Comparison of ENCODE assay signal across 11 cellular contexts in genomic region chr6:1535295-1535694, GRCh38.
DNase-seq lines count a peak whose midpoint lies in the region; ATAC-seq and TF ChIP-seq lines count a peak whose summit lies in the region.
"Had no signal": no experiment of that assay in that cellular context is flagged by ENCODE, and none has a peak within 500 bp of the region (broad histone marks: within the 10 kb centered on the region; RNA-seq: fewer than 3 reads in every experiment).

No MANE protein-coding gene starts in this region.

- H3K4me3 Mint-ChIP-seq in activated CD8-positive, alpha-beta memory T cell treated with anti-CD3 and anti-CD28 coated beads, Interleukin-2, amount 10 ng/mL, durations not matched to agents 7 days and 5 days: no peak overlapping the region
- H3K4me3 Mint-ChIP-seq in activated CD4-positive, alpha-beta T cell treated with anti-CD3 and anti-CD28 coated beads, Interleukin-2, amount 10 ng/mL, durations not matched to agents 24 days and 14 days: peak overlapping the region; percentile 28

- H3K4me3 ChIP-seq in BE2C (ENCODE audit: low read depth, low read length): no peak overlapping the region

- TF ChIP-seq POLR2A in erythroblast (IDR thresholded peaks at IDR 0.05; ENCODE audit: low read length): no peak

- no peaks in the 10 kb centered on the region for H3K9me3 ChIP-seq in BE2C

- H3K27me3 ChIP-seq in BE2C: peaks cover 24% of the 10 kb centered on the region

- no peaks in the 10 kb centered on the region for H3K27me3 Mint-ChIP-seq in activated CD8-positive, alpha-beta memory T cell treated with anti-CD3 and anti-CD28 coated beads, Interleukin-2, amount 10 ng/mL, durations not matched to agents 7 days and 5 days
- no peaks in the 10 kb centered on the region for H3K27me3 Mint-ChIP-seq in activated CD4-positive, alpha-beta T cell treated with anti-CD3 and anti-CD28 coated beads, Interleukin-2, amount 10 ng/mL, durations not matched to agents 24 days and 14 days

- H3K36me3 ChIP-seq in BE2C: no peaks in the 10 kb centered on the region

- ATAC-seq in activated CD8-positive, alpha-beta memory T cell treated with anti-CD3 and anti-CD28 coated beads, Interleukin-2, amount 10 ng/mL, durations not matched to agents 7 days and 5 days: peak; percentile 81

- peak; percentile 64 for DNase-seq in activated CD8-positive, alpha-beta memory T cell treated with anti-CD3 and anti-CD28 coated beads, Interleukin-2, amount 10 ng/mL, durations not matched to agents 7 days and 5 days
- DNase-seq in activated CD8-positive, alpha-beta memory T cell treated with anti-CD3 and anti-CD28 coated beads, Interleukin-2, amount 50 U/mL, for 4 hours: no peak
- peak; percentile 80 for DNase-seq in activated CD4-positive, alpha-beta T cell treated with anti-CD3 and anti-CD28 coated beads, Interleukin-2, amount 10 ng/mL, durations not matched to agents 24 days and 14 days
- DNase-seq in dermis microvascular lymphatic vessel endothelial cell (ENCODE audit: low read depth in 2 of 2) (peak; percentile 50 to 88), BE2C (no peak), NCI-H2029 treated with DMSO at 0.1 percent for 48 hours (lab: John Stamatoyannopoulos, UW) (no peak), erythroblast (lab: John Stamatoyannopoulos, UW) (no peak)
- DNase-seq in stimulated activated CD4-positive, alpha-beta T cell treated with anti-CD3 and anti-CD28 coated beads, Interleukin-4, amount 100 ng/mL, for 4 hours: peak; percentile 34 to 56
- DNase-seq: aorta, NCI-H1092, posterior cingulate gyrus had no signal

- no peak for TF ChIP-seq CTCF in BE2C (IDR thresholded peaks at IDR 0.05; ENCODE audit: low read depth, low read length)

- H3K9me3 Mint-ChIP-seq in activated CD8-positive, alpha-beta memory T cell treated with anti-CD3 and anti-CD28 coated beads, Interleukin-2, amount 10 ng/mL, durations not matched to agents 7 days and 5 days (ENCODE audit: low read depth): no peaks in the 10 kb centered on the region
- H3K9me3 Mint-ChIP-seq in activated CD4-positive, alpha-beta T cell treated with anti-CD3 and anti-CD28 coated beads, Interleukin-2, amount 10 ng/mL, durations not matched to agents 24 days and 14 days: no peaks in the 10 kb centered on the region

- H3K36me3 Mint-ChIP-seq in activated CD8-positive, alpha-beta memory T cell treated with anti-CD3 and anti-CD28 coated beads, Interleukin-2, amount 10 ng/mL, durations not matched to agents 7 days and 5 days: no peaks in the 10 kb centered on the region
- no peaks in the 10 kb centered on the region for H3K36me3 Mint-ChIP-seq in activated CD4-positive, alpha-beta T cell treated with anti-CD3 and anti-CD28 coated beads, Interleukin-2, amount 10 ng/mL, durations not matched to agents 24 days and 14 days (ENCODE audit: low read depth)

- no peaks in the 10 kb centered on the region for H3K4me1 ChIP-seq in BE2C

- peaks cover 11% of the 10 kb centered on the region for H3K4me1 Mint-ChIP-seq in activated CD8-positive, alpha-beta memory T cell treated with anti-CD3 and anti-CD28 coated beads, Interleukin-2, amount 10 ng/mL, durations not matched to agents 7 days and 5 days
- peaks cover 19% of the 10 kb centered on the region for H3K4me1 Mint-ChIP-seq in activated CD4-positive, alpha-beta T cell treated with anti-CD3 and anti-CD28 coated beads, Interleukin-2, amount 10 ng/mL, durations not matched to agents 24 days and 14 days

- H3K27ac Mint-ChIP-seq in activated CD8-positive, alpha-beta memory T cell treated with anti-CD3 and anti-CD28 coated beads, Interleukin-2, amount 10 ng/mL, durations not matched to agents 7 days and 5 days: no peak overlapping the region
- no peak overlapping the region for H3K27ac Mint-ChIP-seq in activated CD4-positive, alpha-beta T cell treated with anti-CD3 and anti-CD28 coated beads, Interleukin-2, amount 10 ng/mL, durations not matched to agents 24 days and 14 days

- intact Hi-C loops in activated CD4-positive, alpha-beta T cell treated with anti-CD3 and anti-CD28 coated beads, Interleukin-2, amount 10 ng/mL, durations not matched to agents 24 days and 14 days (cut with micrococcal nuclease): no loop called here

- CTCF ChIA-PET in activated CD8-positive, alpha-beta memory T cell treated with anti-CD3 and anti-CD28 coated beads, Interleukin-2, amount 10 ng/mL, durations not matched to agents 7 days and 5 days (lab: Charles Lee): interaction anchor here (0.7 to 1.4 kb wide), 3 partner anchors 9 to 17 kb away, joined by 3 to 7 read pairs (median 3); no protein-coding TSS in a partner anchor

Comparison
In these comparisons a context has a peak if more than half of its experiments do, and no peak if none do; other contexts are left out.
1. DNase-seq: peak in activated CD8-positive, alpha-beta memory T cell treated with anti-CD3 and anti-CD28 coated beads, Interleukin-2, amount 10 ng/mL, durations not matched to agents 7 days and 5 days (single experiment), activated CD4-positive, alpha-beta T cell treated with anti-CD3 and anti-CD28 coated beads, Interleukin-2, amount 10 ng/mL, durations not matched to agents 24 days and 14 days (single experiment), dermis microvascular lymphatic vessel endothelial cell (2 of 2) and stimulated activated CD4-positive, alpha-beta T cell treated with anti-CD3 and anti-CD28 coated beads, Interleukin-4, amount 100 ng/mL, for 4 hours (2 of 2); none in activated CD8-positive, alpha-beta memory T cell treated with anti-CD3 and anti-CD28 coated beads, Interleukin-2, amount 50 U/mL, for 4 hours (single experiment), BE2C (single experiment), NCI-H2029 treated with DMSO at 0.1 percent for 48 hours (single experiment) and erythroblast (0 of 2).